Comparison of ENCODE assay signal across 10 cellular contexts in the genomic region with DNA sequence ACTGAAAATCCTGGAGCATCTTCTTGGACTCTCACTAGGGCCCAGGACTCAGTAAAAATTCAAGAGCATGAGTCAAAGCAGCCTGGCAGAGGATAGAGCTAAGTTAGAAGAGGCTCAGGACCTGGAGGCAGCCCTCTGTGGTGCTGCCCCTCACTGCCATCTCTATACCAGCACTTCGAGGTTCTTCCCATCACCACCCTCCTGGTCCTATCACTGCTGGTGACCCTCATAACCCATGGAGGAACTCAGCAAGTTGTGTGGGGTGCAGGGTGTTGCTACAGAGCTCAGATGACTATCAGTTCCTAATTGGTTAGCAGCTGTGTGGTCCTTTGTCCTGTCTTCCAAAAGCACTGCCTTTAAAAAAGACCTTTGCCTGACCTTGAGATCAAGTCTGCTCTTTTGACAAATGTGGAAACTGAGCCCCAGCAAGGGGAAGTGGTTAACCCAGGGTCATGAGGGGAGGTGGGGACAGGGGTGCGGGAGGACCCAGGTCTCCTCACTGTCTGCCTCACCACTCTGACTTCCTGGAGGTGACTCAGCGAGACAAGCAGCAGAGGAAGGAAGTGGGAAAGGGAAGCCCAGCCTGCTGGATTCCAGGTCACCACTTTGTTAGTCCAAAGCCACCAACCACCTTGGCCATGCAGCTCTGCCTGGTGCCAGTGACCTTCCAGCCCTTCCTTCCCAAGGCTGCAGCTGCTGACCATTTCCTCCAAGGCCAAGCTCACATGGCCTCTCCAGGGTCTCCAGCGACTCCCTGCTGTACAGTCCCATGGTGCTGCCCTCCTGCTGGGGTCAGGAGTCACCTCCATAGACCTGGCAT.
DNase-seq lines count a peak whose midpoint lies in the region; ATAC-seq, FAIRE-seq and TF ChIP-seq lines count a peak whose summit lies in the region.
"Had no signal": no experiment of that assay in that cellular context is flagged by ENCODE, and none has a peak within 500 bp of the region (broad histone marks: within the 10 kb centered on the region; RNA-seq: fewer than 3 reads in every experiment).

No MANE protein-coding gene starts in this region.

- peak overlapping the region in 1 of 2 experiments; percentile 13; a peak in 1 of 4 replicates for H3K4me3 ChIP-seq in DND-41 (ENCODE audit: low read depth in 1 of 2, low read length in 2 of 2)

- H3K36me3 Mint-ChIP-seq in activated CD4-positive, alpha-beta memory T cell treated with anti-CD3 and anti-CD28 coated beads for 36 hours, result no peaks in the 10 kb centered on the region

- peak overlapping the region; percentile 40 for H3K9ac ChIP-seq in DND-41 (ENCODE audit: low read depth, low read length)

- H3K36me3 ChIP-seq in DND-41 (ENCODE audit: insufficient read depth, low read length), result peaks cover 21% of the 10 kb centered on the region

- no peak overlapping the region for H2AFZ ChIP-seq in DND-41 (ENCODE audit: low read depth, low read length)

- peak overlapping the region; percentile 28 for H3K4me2 ChIP-seq in DND-41 (ENCODE audit: insufficient read depth, low read length)

- FAIRE-seq in frontal cortex (lab: Jason Lieb, UNC), result no peak

- H3K4me3 Mint-ChIP-seq in activated CD4-positive, alpha-beta memory T cell treated with anti-CD3 and anti-CD28 coated beads for 36 hours, result no peak overlapping the region
- H3K4me3 Mint-ChIP-seq: neural crest cell had no signal

- peaks cover 91% of the 10 kb centered on the region for H3K79me2 ChIP-seq in DND-41 (ENCODE audit: insufficient read depth, low read length)

- peak overlapping the region; percentile 36 for H3K27ac Mint-ChIP-seq in activated CD4-positive, alpha-beta memory T cell treated with anti-CD3 and anti-CD28 coated beads for 36 hours

- intact Hi-C loops in activated CD4-positive, alpha-beta memory T cell treated with anti-CD3 and anti-CD28 coated beads for 36 hours (cut with micrococcal nuclease), result no loop called here

- TF ChIP-seq CTCF in DND-41 (IDR thresholded peaks at IDR 0.05; ENCODE audit: borderline replicate concordance, extremely low read depth, low read length, poor library complexity, severe bottlenecking), result no peak

- H4K20me1 ChIP-seq in DND-41 (ENCODE audit: insufficient read depth, low read length), result peaks cover 11% of the 10 kb centered on the region

- no peaks in the 10 kb centered on the region for H3K9me3 ChIP-seq in DND-41 (ENCODE audit: insufficient read depth, low read length, severe bottlenecking)

- peaks cover 47% of the 10 kb centered on the region for H3K4me1 Mint-ChIP-seq in activated CD4-positive, alpha-beta memory T cell treated with anti-CD3 and anti-CD28 coated beads for 36 hours (ENCODE audit: low read depth)
- H3K4me1 Mint-ChIP-seq: neural crest cell had no signal

- ATAC-seq in DND-41 (ENCODE audit: insufficient read depth, low read depth) (peak; percentile 75), GM19455 (IDR thresholded peaks at IDR 0.05; ENCODE audit: unreplicated experiment) (no peak)

- H3K4me1 ChIP-seq in DND-41 (ENCODE audit: insufficient read depth, low read length), result peaks cover 100% of the 10 kb centered on the region

- POLR2A ChIA-PET in activated CD4-positive, alpha-beta memory T cell treated with anti-CD3 and anti-CD28 coated beads for 36 hours (lab: Charles Lee), result interaction anchor here (0.9 to 3.7 kb wide), 6 partner anchors 11 to 76 kb away, joined by 3 to 12 read pairs (median 4); no protein-coding TSS in a partner anchor

- no peaks in the 10 kb centered on the region for H3K9me3 Mint-ChIP-seq in activated CD4-positive, alpha-beta memory T cell treated with anti-CD3 and anti-CD28 coated beads for 36 hours
- H3K9me3 Mint-ChIP-seq: neural crest cell had no signal

- H3K27me3 ChIP-seq in DND-41 (ENCODE audit: insufficient read depth, low read length, poor library complexity), result no peaks in the 10 kb centered on the region

- DNase-seq in DND-41, result peak; percentile 85
- DNase-seq in HT1080 (ENCODE audit: low read depth), result peak; percentile 86
- DNase-seq in activated CD4-positive, alpha-beta memory T cell treated with anti-CD3 and anti-CD28 coated beads for 36 hours, result peak; percentile 60
- peak; percentile 63 to 68 for DNase-seq in lung microvascular endothelial cell (ENCODE audit: low read depth in 2 of 2)
- no peak for DNase-seq in frontal cortex (ENCODE audit: low spot score in 2 of 2)
- no peak for DNase-seq in COLO668 (lab: John Stamatoyannopoulos, UW; ENCODE audit: unreplicated experiment)
- DNase-seq in SHP77 (lab: John Stamatoyannopoulos, UW), result no peak
- DNase-seq: erythroblast had no signal

- CTCF ChIA-PET in activated CD4-positive, alpha-beta memory T cell treated with anti-CD3 and anti-CD28 coated beads for 36 hours (lab: Charles Lee), result interaction anchor here (1.0 to 1.7 kb wide), 3 partner anchors 10 to 490 kb away, joined by 4 read pairs; no protein-coding TSS in a partner anchor

- H3K27me3 Mint-ChIP-seq in activated CD4-positive, alpha-beta memory T cell treated with anti-CD3 and anti-CD28 coated beads for 36 hours, result no peaks in the 10 kb centered on the region

- H3K27ac ChIP-seq in DND-41 (ENCODE audit: low read length), result peak overlapping the region; percentile 99

Comparison
In these comparisons a context has a peak if more than half of its experiments do, and no peak if none do; other contexts are left out.
1. DNase-seq: peak in DND-41 (single experiment), HT1080 (single experiment), activated CD4-positive, alpha-beta memory T cell treated with anti-CD3 and anti-CD28 coated beads for 36 hours (single experiment) and lung microvascular endothelial cell (2 of 2); none in frontal cortex (0 of 2), COLO668 (single experiment) and SHP77 (0 of 2).